1 cellular context compared by ENCODE assay signal in the genomic region with DNA sequence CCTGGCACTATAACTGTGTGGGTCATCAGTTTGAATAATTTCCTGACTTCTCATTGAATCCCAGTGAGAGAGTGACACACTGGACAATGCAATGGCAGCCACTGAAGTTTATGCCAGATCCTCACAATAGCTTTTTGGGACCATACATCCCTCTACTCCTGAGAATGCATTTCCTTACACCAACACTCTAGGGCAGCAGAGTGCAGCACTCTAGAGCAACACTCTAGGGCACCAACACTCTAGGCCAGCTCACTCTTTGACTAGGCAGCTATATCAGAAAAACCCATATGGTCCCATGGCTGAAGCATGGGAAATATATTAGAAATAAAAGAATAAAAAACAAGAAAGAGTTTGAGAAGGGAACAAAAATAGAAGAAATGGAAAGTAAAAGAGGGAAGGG.
TF ChIP-seq lines count a peak whose summit lies in the region.

No MANE protein-coding gene starts in this region.

TF ChIP-seq in WTC11, 78 proteins besides CTCF, POLR2A, EP300 and RAD21 (continued from another document):
- no peak for TF ChIP-seq PRDM15 (CRISPR knock-in tag; IDR thresholded peaks at IDR 0.05)
- no peak for TF ChIP-seq JAZF1 (CRISPR knock-in tag; IDR thresholded peaks at IDR 0.05)
- no peak for TF ChIP-seq NR3C1 (CRISPR knock-in tag; conservative IDR thresholded peaks at IDR 0.05; ENCODE audit: low read depth)
- no peak for TF ChIP-seq IRF1 (CRISPR knock-in tag; IDR thresholded peaks at IDR 0.05)
